In the genomic region with DNA sequence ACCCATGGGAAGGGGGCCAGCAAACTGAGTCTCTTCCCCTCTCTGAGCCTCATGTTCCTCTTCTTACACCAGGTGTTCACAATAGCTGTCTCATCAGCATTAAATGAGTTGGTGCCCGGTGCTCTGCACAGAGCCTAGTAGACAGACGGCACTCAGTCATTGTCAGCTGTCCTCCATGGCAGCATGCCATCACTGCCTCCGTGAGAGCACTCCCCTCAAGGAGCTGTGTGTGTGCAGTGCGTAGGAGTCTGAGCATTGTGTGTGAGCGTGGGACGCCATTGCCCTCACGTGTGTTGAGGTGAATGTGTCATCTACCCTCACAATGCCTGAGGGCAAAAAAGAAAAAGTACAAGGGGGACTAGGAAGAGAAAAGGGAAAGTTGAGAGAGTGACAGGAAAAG, we compare ENCODE assay signal across 21 cellular contexts.
A peak's percentile ranks its signal among the peaks of the same experiment; 100 is the strongest.
DNase-seq lines count a peak whose midpoint lies in the region; ATAC-seq, FAIRE-seq and TF ChIP-seq lines count a peak whose summit lies in the region.
"Had no signal": no experiment of that assay in that cellular context is flagged by ENCODE, and none has a peak within 500 bp of the region (broad histone marks: within the 10 kb centered on the region; RNA-seq: fewer than 3 reads in every experiment).

No MANE protein-coding gene starts in this region.

- H3K4me3 ChIP-seq in mammary epithelial cell (replicated peaks in 1 of 3; ENCODE audit: insufficient read depth in 1 of 3, low read depth in 2 of 3, low read length in 3 of 3) (no peak overlapping the region), tibial artery (no peak overlapping the region)
- H3K4me3 ChIP-seq: BLaER1 treated with 17β-estradiol and CSF1 and Interleukin-3, amounts not matched to agents 10 nM and 100 nM; heart right ventricle; transverse colon had no signal

- intact Hi-C loops in mammary epithelial cell (cut with micrococcal nuclease), result no loop called here
- intact Hi-C loops in tibial artery (cut with DNase I; ENCODE audit: low total_unique reads), result no loop called here

- CTCF ChIA-PET in mammary epithelial cell (lab: Charles Lee; ENCODE audit: low non-redundant PET), result no interaction called here

- no peaks in the 10 kb centered on the region for H3K79me2 ChIP-seq in mammary epithelial cell (ENCODE audit: insufficient read depth, low read length)

- H3K27me3 ChIP-seq in mammary epithelial cell (ENCODE audit: insufficient read depth, low read length) (no peaks in the 10 kb centered on the region), tibial artery (no peaks in the 10 kb centered on the region)
- H3K27me3 ChIP-seq: BLaER1 treated with 17β-estradiol and CSF1 and Interleukin-3, amounts not matched to agents 10 nM and 100 nM; brain microvascular endothelial cell; transverse colon had no signal

- peak; percentile 13 for DNase-seq in NCI-H82 (lab: John Stamatoyannopoulos, UW)
- DNase-seq in NCI-H82 treated with DMSO at 0.1 percent for 48 hours (lab: John Stamatoyannopoulos, UW; ENCODE audit: unreplicated experiment), result no peak
- DNase-seq in NCI-H446 treated with DMSO at 0.1 percent for 48 hours (lab: John Stamatoyannopoulos, UW), result peak; percentile 6
- DNase-seq in mammary epithelial cell, result peak; percentile 11
- DNase-seq in tibial artery, result no peak
- DNase-seq in GM12891 (ENCODE audit: insufficient read length, low spot score), result no peak
- DNase-seq in HTR-8/SVneo (ENCODE audit: insufficient read length, low spot score), result no peak
- DNase-seq: activated naive CD8-positive, alpha-beta T cell treated with anti-CD3 and anti-CD28 coated beads, Interleukin-2, amount 10 ng/mL, durations not matched to agents 7 days and 5 days; brain microvascular endothelial cell; DND-41; heart right ventricle; Kasumi-1; NCI-H187 treated with DMSO at 0.1 percent for 48 hours; stimulated activated naive B cell treated with anti-CD40 and anti-IgM and Interleukin-4, amounts not matched to agents 10 μg/mL and 1 μg/mL and 100 μg/mL, for 72 hours; T-helper 9 cell; transverse colon had no signal

- no peak for FAIRE-seq in GM12891 (lab: Jason Lieb, UNC)
- FAIRE-seq in HTR-8/SVneo (lab: Jason Lieb, UNC), result no peak
- FAIRE-seq: A204.1 had no signal

- H3K27ac ChIP-seq in mammary epithelial cell (ENCODE audit: insufficient read depth, low read depth, low read length) (no peak overlapping the region), tibial artery (no peak overlapping the region)
- H3K27ac ChIP-seq: BLaER1 treated with 17β-estradiol and CSF1 and Interleukin-3, amounts not matched to agents 10 nM and 100 nM; brain microvascular endothelial cell; heart right ventricle; transverse colon had no signal

- no peaks in the 10 kb centered on the region for H3K9me3 ChIP-seq in mammary epithelial cell (replicated peaks; ENCODE audit: insufficient read depth, low read length)
- H3K9me3 ChIP-seq in tibial artery, result no peaks in the 10 kb centered on the region
- H3K9me3 ChIP-seq: heart right ventricle, transverse colon had no signal

- no peak for TF ChIP-seq CTCF in mammary epithelial cell (conservative IDR thresholded peaks at IDR 0.05 in 1 of 2, IDR thresholded peaks at IDR 0.05 in 1 of 2; ENCODE audit: extremely low read depth in 1 of 2, insufficient read depth in 1 of 2, low read depth in 1 of 2, low read length in 2 of 2)
- no peak for TF ChIP-seq CTCF in tibial artery (IDR thresholded peaks at IDR 0.05)

- H3K4me1 ChIP-seq in mammary epithelial cell (ENCODE audit: insufficient read depth, low read length) (no peaks in the 10 kb centered on the region), tibial artery (no peaks in the 10 kb centered on the region)
- H3K4me1 ChIP-seq: heart right ventricle, transverse colon had no signal

- in situ Hi-C loops in mammary epithelial cell (cut with MboI; ENCODE audit: low sequenced_read_pairs in 2 of 2), result no loop called here

- BruUV-seq in mammary epithelial cell (replicated peaks; lab: Mats Ljungman, UMichigan), result no TSS peak

- H2AFZ ChIP-seq in mammary epithelial cell (ENCODE audit: low read depth, low read length), result no peak overlapping the region

- no peak for ATAC-seq in GM18867 (IDR thresholded peaks at IDR 0.05; ENCODE audit: unreplicated experiment)
- ATAC-seq: activated CD4-positive, CD25-positive, alpha-beta regulatory T cell treated with anti-CD3 and anti-CD28 coated beads, Interleukin-2, amount 50 U/mL, for 24 hours; HCT116; heart right ventricle had no signal

- dilution Hi-C loops in mammary epithelial cell (cut with HindIII; ENCODE audit: low sequenced_read_pairs), result no loop called here

- no peak overlapping the region for H3K4me2 ChIP-seq in mammary epithelial cell (ENCODE audit: insufficient read depth, low read depth, low read length)
- H3K4me2 ChIP-seq: BLaER1 treated with 17β-estradiol and CSF1 and Interleukin-3, amounts not matched to agents 10 nM and 100 nM had no signal

- 2% methylated on average over 7 of the region's 7 CpGs for WGBS in mammary epithelial cell (ENCODE audit: low coverage, missing lambda C conversion rate)

- H3K36me3 ChIP-seq in mammary epithelial cell (ENCODE audit: insufficient read depth, low read length) (no peaks in the 10 kb centered on the region), tibial artery (no peaks in the 10 kb centered on the region)
- H3K36me3 ChIP-seq: BLaER1 treated with 17β-estradiol and CSF1 and Interleukin-3, amounts not matched to agents 10 nM and 100 nM; brain microvascular endothelial cell; heart right ventricle; transverse colon had no signal

- H4K20me1 ChIP-seq in mammary epithelial cell (ENCODE audit: insufficient read depth, low read length), result no peaks in the 10 kb centered on the region
- H4K20me1 ChIP-seq: BLaER1 treated with 17β-estradiol and CSF1 and Interleukin-3, amounts not matched to agents 10 nM and 100 nM had no signal

- no peak overlapping the region for H3K9ac ChIP-seq in mammary epithelial cell (ENCODE audit: insufficient read depth, low read length)
- H3K9ac ChIP-seq: BLaER1 treated with 17β-estradiol and CSF1 and Interleukin-3, amounts not matched to agents 10 nM and 100 nM had no signal

- no peak for TF ChIP-seq POLR2A in GM12891 (IDR thresholded peaks at IDR 0.05; ENCODE audit: low read depth, low read length)

TF ChIP-seq in GM12891, 5 proteins besides CTCF, POLR2A, EP300 and RAD21:
- TF ChIP-seq TAF1 (IDR thresholded peaks at IDR 0.05; ENCODE audit: low read depth, low read length), result no peak
- no peak for TF ChIP-seq SPI1 (IDR thresholded peaks at IDR 0.05; ENCODE audit: low read depth, low read length)
- TF ChIP-seq POLR2AphosphoS5 (IDR thresholded peaks at IDR 0.05; ENCODE audit: low read depth, low read length), result no peak
- TF ChIP-seq POU2F2 (IDR thresholded peaks at IDR 0.05; ENCODE audit: low read depth, low read length), result no peak
- no peak for TF ChIP-seq PAX5 (IDR thresholded peaks at IDR 0.05; ENCODE audit: insufficient read depth, low read length, severe bottlenecking)
TF ChIP-seq in GM12891: peak in this region for 0.

Comparison
In these comparisons a context has a peak if more than half of its experiments do, and no peak if none do; other contexts are left out.
1. DNase-seq: peak in NCI-H82 (single experiment), NCI-H446 treated with DMSO at 0.1 percent for 48 hours (single experiment) and mammary epithelial cell (single experiment); none in NCI-H82 treated with DMSO at 0.1 percent for 48 hours (single experiment), tibial artery (0 of 2), GM12891 (single experiment) and HTR-8/SVneo (single experiment).